ENCODE assay signal across 1 cellular context in genomic region chr4:98641906-98642668, GRCh38.
TF ChIP-seq lines count a peak whose summit lies in the region.

No MANE protein-coding gene starts in this region.

TF ChIP-seq in HCT116, 20 proteins besides CTCF, POLR2A, EP300 and RAD21 (continued from another document):
- TF ChIP-seq TCF7L2 (IDR thresholded peaks at IDR 0.05; ENCODE audit: borderline replicate concordance, extremely low read depth, insufficient read depth, insufficient read length), result no peak
- TF ChIP-seq EZH2 (IDR thresholded peaks at IDR 0.05), result no peak
- no peak for TF ChIP-seq ELF1 (IDR thresholded peaks at IDR 0.05; ENCODE audit: borderline replicate concordance, low read depth)
- TF ChIP-seq CEBPB (IDR thresholded peaks at IDR 0.05; ENCODE audit: low read depth), result no peak
- no peak for TF ChIP-seq SIN3A (IDR thresholded peaks at IDR 0.05; ENCODE audit: low read depth)
- TF ChIP-seq ZBTB33 (IDR thresholded peaks at IDR 0.05; ENCODE audit: extremely low read depth, insufficient replicate concordance, low read length), result no peak
- no peak for TF ChIP-seq EGR1 (IDR thresholded peaks at IDR 0.05; ENCODE audit: low read depth)
- no peak for TF ChIP-seq ZNF274 (IDR thresholded peaks at IDR 0.05; ENCODE audit: low read depth, low read length)
- no peak for TF ChIP-seq ZFX (IDR thresholded peaks at IDR 0.05)
- TF ChIP-seq FOSL1 (IDR thresholded peaks at IDR 0.05; ENCODE audit: low read depth), result no peak
- no peak for TF ChIP-seq JUND (IDR thresholded peaks at IDR 0.05)
- no peak for TF ChIP-seq POLR2AphosphoS5 (IDR thresholded peaks at IDR 0.05; ENCODE audit: low read depth, low read length)
